Comparison of ENCODE assay signal across 24 cellular contexts in the genomic region with DNA sequence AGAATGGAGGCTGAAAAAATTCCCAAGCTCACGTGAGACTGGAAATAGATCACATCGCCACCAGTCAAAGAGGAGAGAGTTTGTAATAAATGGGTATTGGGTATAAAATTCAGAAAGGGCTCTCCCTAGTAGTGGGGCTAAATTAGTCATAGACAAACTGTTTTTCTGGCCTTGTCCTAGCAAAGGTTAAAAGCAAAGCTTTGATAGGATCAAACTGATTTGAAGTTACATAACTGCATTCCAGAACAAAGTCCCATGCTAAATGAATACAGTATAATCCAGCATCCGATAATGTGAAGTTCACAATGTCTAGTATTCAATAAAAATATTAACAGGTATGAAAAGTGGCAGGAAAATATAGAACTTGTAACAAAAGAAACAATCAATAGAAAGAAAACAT.
A peak's percentile ranks its signal among the peaks of the same experiment; 100 is the strongest.
DNase-seq lines count a peak whose midpoint lies in the region; ATAC-seq, FAIRE-seq and TF ChIP-seq lines count a peak whose summit lies in the region.
"Had no signal": no experiment of that assay in that cellular context is flagged by ENCODE, and none has a peak within 500 bp of the region (broad histone marks: within the 10 kb centered on the region; RNA-seq: fewer than 3 reads in every experiment).

No MANE protein-coding gene starts in this region.

- no peaks in the 10 kb centered on the region for H3K27me3 ChIP-seq in SK-N-SH (ENCODE audit: insufficient read depth)
- H3K27me3 ChIP-seq in HepG2 (ENCODE audit: control insufficient read depth in 1 of 2, insufficient read depth in 2 of 2, low read length in 2 of 2) = no peaks in the 10 kb centered on the region
- H3K27me3 ChIP-seq: BLaER1 treated with 17β-estradiol and CSF1 and Interleukin-3, amounts not matched to agents 10 nM and 100 nM had no signal

- H3K4me2 ChIP-seq in SK-N-SH = peak overlapping the region; percentile 67; the same call in 1 of the 2 replicates
- no peak overlapping the region for H3K4me2 ChIP-seq in HepG2 (ENCODE audit: low read depth, low read length)
- H3K4me2 ChIP-seq: A549; BLaER1 treated with 17β-estradiol and CSF1 and Interleukin-3, amounts not matched to agents 10 nM and 100 nM had no signal

- BruUV-seq in HepG2 (replicated peaks; lab: Mats Ljungman, UMichigan) = no TSS peak

- H3K9me3 ChIP-seq in SK-N-SH (peaks cover 9% of the 10 kb centered on the region; the same call in 1 of the 2 replicates), HepG2 (ENCODE audit: low read length) (no peaks in the 10 kb centered on the region)

- intact Hi-C loops in HepG2 (cut with micrococcal nuclease; ENCODE audit: unreplicated experiment) = no loop called here

- no peak for TF ChIP-seq POLR2A in HepG2 (IDR thresholded peaks at IDR 0.05; ENCODE audit: insufficient read depth in 1 of 2, low read depth in 2 of 2, low read length in 2 of 2)

- no peaks in the 10 kb centered on the region for H4K20me1 ChIP-seq in SK-N-SH (ENCODE audit: insufficient read depth)
- H4K20me1 ChIP-seq in HepG2 (ENCODE audit: insufficient read depth, low read length) = no peaks in the 10 kb centered on the region
- H4K20me1 ChIP-seq: BLaER1 treated with 17β-estradiol and CSF1 and Interleukin-3, amounts not matched to agents 10 nM and 100 nM had no signal

- TF ChIP-seq CTCF in SK-N-SH (IDR thresholded peaks at IDR 0.05) (no peak), HepG2 (CRISPR knock-in tag; IDR thresholded peaks at IDR 0.05) (no peak)

- no peaks in the 10 kb centered on the region for H3K9me2 ChIP-seq in SK-N-SH

- TF ChIP-seq EP300 in SK-N-SH (IDR thresholded peaks at IDR 0.05; ENCODE audit: borderline replicate concordance in 1 of 2, low read depth in 1 of 2, low read length in 1 of 2) = no peak
- TF ChIP-seq EP300 in HepG2 (IDR thresholded peaks at IDR 0.05; ENCODE audit: low read depth in 2 of 2, low read length in 2 of 2) = no peak
- TF ChIP-seq EP300 in HepG2 (CRISPR knock-in tag; IDR thresholded peaks at IDR 0.05; ENCODE audit: borderline replicate concordance) = no peak

- peaks cover 0 to 13% of the 10 kb centered on the region in 2 experiments; a peak in 2 of 4 replicates for H3K4me1 ChIP-seq in SK-N-SH (ENCODE audit: control insufficient read depth in 1 of 2, insufficient read depth in 2 of 2, low read depth in 1 of 2, low read length in 1 of 2)
- H3K4me1 ChIP-seq in HepG2 (ENCODE audit: insufficient read depth, low read length) = peaks cover 13% of the 10 kb centered on the region
- H3K4me1 ChIP-seq: A549 had no signal

- ATAC-seq in SK-N-SH treated with all-trans-retinoic acid at 6 μM for 48 hours (no peak), HepG2 (peak; percentile 37; the same call in 2 of the 3 replicates), HG02852 (IDR thresholded peaks at IDR 0.05; ENCODE audit: unreplicated experiment) (no peak), HG02884 (IDR thresholded peaks at IDR 0.05; ENCODE audit: unreplicated experiment) (no peak)
- ATAC-seq: A549, HCT116, K562 had no signal

- peaks cover 31% of the 10 kb centered on the region for H3F3A ChIP-seq in SK-N-SH (replicated peaks; ENCODE audit: insufficient read depth)

- no peak for FAIRE-seq in HepG2 (lab: Jason Lieb, UNC)
- FAIRE-seq: A549, G401.6, GM12891, GM19239, K562 had no signal

- in situ Hi-C loops in HepG2 (cut with HindIII; ENCODE audit: extremely low pct_ligation_motif_present, low pct_unique_long_range_greater_than_20kb) = no loop called here

- CTCF ChIA-PET in SK-N-SH (lab: Yijun Ruan, JAX) = no interaction called here
- CTCF ChIA-PET in HepG2 (lab: Yijun Ruan, JAX; ENCODE audit: low intra/inter-chr PET ratio, low total read pairs) = no interaction called here

- H3K9ac ChIP-seq in SK-N-SH (peak overlapping the region; percentile 67; the same call in 1 of the 2 replicates), HepG2 (ENCODE audit: insufficient read depth, low read depth, low read length) (no peak overlapping the region)
- H3K9ac ChIP-seq: BLaER1 treated with 17β-estradiol and CSF1 and Interleukin-3, amounts not matched to agents 10 nM and 100 nM had no signal

- POLR2A ChIA-PET in SK-N-SH (lab: Yijun Ruan, JAX) (no interaction called here), HepG2 (lab: Yijun Ruan, JAX) (no interaction called here)

- 89% methylated on average over 3 of the region's 3 CpGs for WGBS in SK-N-SH (ENCODE audit: low lambda C conversion rate)
- WGBS in HepG2 (ENCODE audit: low lambda C conversion rate) = 41% methylated on average over 3 of the region's 3 CpGs

- H3K27ac ChIP-seq in SK-N-SH (ENCODE audit: low read depth in 2 of 2, low read length in 1 of 2) = peak overlapping the region in 1 of 2 experiments; percentile 89; a peak in 2 of 4 replicates
- H3K27ac ChIP-seq in HepG2 (ENCODE audit: extremely low read length, insufficient read depth, low read length) = no peak overlapping the region
- H3K27ac ChIP-seq: 22Rv1; A549; BLaER1 treated with 17β-estradiol and CSF1 and Interleukin-3, amounts not matched to agents 10 nM and 100 nM had no signal

- DNase-seq in SK-N-SH (no peak), M059J (ENCODE audit: low read depth) (peak; percentile 23), HepG2 (ENCODE audit: low spot score) (peak; percentile 21), activated gamma-delta T cell treated with Interleukin-2 at 50 U/mL for 16 hours (no peak), medulla oblongata (ENCODE audit: extremely low spot score) (no peak)
- DNase-seq: CD4-positive, CD25-positive, alpha-beta regulatory T cell; CD8-positive, alpha-beta memory T cell; COR-L47; DMS 273 treated with DMSO at 0.1 percent for 48 hours; DMS53; DND-41; EL; H7 had no signal

- peak overlapping the region; percentile 38; the same call in 1 of the 2 replicates for H2AFZ ChIP-seq in SK-N-SH (ENCODE audit: low read depth)
- H2AFZ ChIP-seq in HepG2 (ENCODE audit: low read length) = no peak overlapping the region

- no peak overlapping the region for H3K4me3 ChIP-seq in SK-N-SH (ENCODE audit: low read depth in 2 of 2, low read length in 1 of 2)
- H3K4me3 ChIP-seq in HepG2 (replicated peaks in 1 of 3; ENCODE audit: insufficient read depth in 1 of 3, low read depth in 2 of 3, low read length in 3 of 3) = no peak overlapping the region
- H3K4me3 ChIP-seq: A549; BLaER1 treated with 17β-estradiol and CSF1 and Interleukin-3, amounts not matched to agents 10 nM and 100 nM; K562 had no signal

- H3K36me3 ChIP-seq in SK-N-SH (replicated peaks in 1 of 2; ENCODE audit: control insufficient read depth in 1 of 2, insufficient read depth in 2 of 2, low read length in 1 of 2) (no peaks in the 10 kb centered on the region), HepG2 (replicated peaks in 1 of 2; ENCODE audit: control insufficient read depth in 1 of 2, insufficient read depth in 2 of 2, low read length in 2 of 2) (no peaks in the 10 kb centered on the region)
- H3K36me3 ChIP-seq: BLaER1 treated with 17β-estradiol and CSF1 and Interleukin-3, amounts not matched to agents 10 nM and 100 nM had no signal

- no peak for TF ChIP-seq RAD21 in SK-N-SH (IDR thresholded peaks at IDR 0.05; ENCODE audit: low read length)
- TF ChIP-seq RAD21 in HepG2 (CRISPR knock-in tag; IDR thresholded peaks at IDR 0.05) = no peak

- H3K79me2 ChIP-seq in SK-N-SH (ENCODE audit: insufficient read depth) (no peaks in the 10 kb centered on the region), HepG2 (ENCODE audit: insufficient read depth, low read length) (no peaks in the 10 kb centered on the region)

TF ChIP-seq in SK-N-SH, 30 proteins besides CTCF, POLR2A, EP300 and RAD21:
- no peak for TF ChIP-seq ELF1 (IDR thresholded peaks at IDR 0.05)
- no peak for TF ChIP-seq RXRA (IDR thresholded peaks at IDR 0.05; ENCODE audit: borderline replicate concordance, low read depth)
- TF ChIP-seq POLR2AphosphoS5 (IDR thresholded peaks at IDR 0.05; ENCODE audit: low read depth, low read length) = no peak
- TF ChIP-seq YY1 (IDR thresholded peaks at IDR 0.05; ENCODE audit: low read depth) = no peak
- no peak for TF ChIP-seq TCF12 (IDR thresholded peaks at IDR 0.05)
- TF ChIP-seq SMC3 (IDR thresholded peaks at IDR 0.05; ENCODE audit: low read depth, low read length) = no peak
- TF ChIP-seq, protein P1, sequence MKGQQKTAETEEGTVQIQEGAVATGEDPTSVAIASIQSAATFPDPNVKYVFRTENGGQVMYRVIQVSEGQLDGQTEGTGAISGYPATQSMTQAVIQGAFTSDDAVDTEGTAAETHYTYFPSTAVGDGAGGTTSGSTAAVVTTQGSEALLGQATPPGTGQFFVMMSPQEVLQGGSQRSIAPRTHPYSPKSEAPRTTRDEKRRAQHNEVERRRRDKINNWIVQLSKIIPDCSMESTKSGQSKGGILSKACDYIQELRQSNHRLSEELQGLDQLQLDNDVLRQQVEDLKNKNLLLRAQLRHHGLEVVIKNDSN (IDR thresholded peaks at IDR 0.05; ENCODE audit: borderline replicate concordance, low read depth) = no peak

TF ChIP-seq in SK-N-SH treated with all-trans-retinoic acid at 6 μM for 48 hours, 23 proteins besides CTCF, POLR2A, EP300 and RAD21 (continues in another document):
- no peak for TF ChIP-seq ZC3H10 (CRISPR knock-in tag; IDR thresholded peaks at IDR 0.05)
- no peak for TF ChIP-seq TCF4 (CRISPR knock-in tag; IDR thresholded peaks at IDR 0.05; ENCODE audit: borderline replicate concordance)
- TF ChIP-seq RARB (CRISPR knock-in tag; IDR thresholded peaks at IDR 0.05) = no peak
- no peak for TF ChIP-seq ISL1 (CRISPR knock-in tag; IDR thresholded peaks at IDR 0.05)
- TF ChIP-seq OSR1 (CRISPR knock-in tag; IDR thresholded peaks at IDR 0.05) = no peak
- TF ChIP-seq TOX (CRISPR knock-in tag; IDR thresholded peaks at IDR 0.05; ENCODE audit: borderline replicate concordance) = no peak
- TF ChIP-seq ARNTL (CRISPR knock-in tag; IDR thresholded peaks at IDR 0.05; ENCODE audit: borderline replicate concordance, low read depth) = no peak
- no peak for TF ChIP-seq BACH2 (CRISPR knock-in tag; IDR thresholded peaks at IDR 0.05; ENCODE audit: borderline replicate concordance)

TF ChIP-seq in HepG2, 621 proteins besides CTCF, POLR2A, EP300 and RAD21:
- TF ChIP-seq HNF4A (CRISPR knock-in tag; IDR thresholded peaks at IDR 0.05) = 0 out of 2 replicates have a peak, but pooled peaks have one; percentile 31
- TF ChIP-seq, protein P2, sequence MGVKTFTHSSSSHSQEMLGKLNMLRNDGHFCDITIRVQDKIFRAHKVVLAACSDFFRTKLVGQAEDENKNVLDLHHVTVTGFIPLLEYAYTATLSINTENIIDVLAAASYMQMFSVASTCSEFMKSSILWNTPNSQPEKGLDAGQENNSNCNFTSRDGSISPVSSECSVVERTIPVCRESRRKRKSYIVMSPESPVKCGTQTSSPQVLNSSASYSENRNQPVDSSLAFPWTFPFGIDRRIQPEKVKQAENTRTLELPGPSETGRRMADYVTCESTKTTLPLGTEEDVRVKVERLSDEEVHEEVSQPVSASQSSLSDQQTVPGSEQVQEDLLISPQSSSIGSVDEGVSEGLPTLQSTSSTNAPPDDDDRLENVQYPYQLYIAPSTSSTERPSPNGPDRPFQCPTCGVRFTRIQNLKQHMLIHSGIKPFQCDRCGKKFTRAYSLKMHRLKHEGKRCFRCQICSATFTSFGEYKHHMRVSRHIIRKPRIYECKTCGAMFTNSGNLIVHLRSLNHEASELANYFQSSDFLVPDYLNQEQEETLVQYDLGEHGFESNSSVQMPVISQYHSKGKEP (CRISPR knock-in tag; IDR thresholded peaks at IDR 0.05) = no peak

Comparison
In these comparisons a context has a peak if more than half of its experiments do, and no peak if none do; other contexts are left out.
1. DNase-seq: peak in M059J (single experiment) and HepG2 (single experiment); none in SK-N-SH (single experiment), activated gamma-delta T cell treated with Interleukin-2 at 50 U/mL for 16 hours (single experiment) and medulla oblongata (single experiment).